ENCODE assay signal across 2 cellular contexts in the genomic region with DNA sequence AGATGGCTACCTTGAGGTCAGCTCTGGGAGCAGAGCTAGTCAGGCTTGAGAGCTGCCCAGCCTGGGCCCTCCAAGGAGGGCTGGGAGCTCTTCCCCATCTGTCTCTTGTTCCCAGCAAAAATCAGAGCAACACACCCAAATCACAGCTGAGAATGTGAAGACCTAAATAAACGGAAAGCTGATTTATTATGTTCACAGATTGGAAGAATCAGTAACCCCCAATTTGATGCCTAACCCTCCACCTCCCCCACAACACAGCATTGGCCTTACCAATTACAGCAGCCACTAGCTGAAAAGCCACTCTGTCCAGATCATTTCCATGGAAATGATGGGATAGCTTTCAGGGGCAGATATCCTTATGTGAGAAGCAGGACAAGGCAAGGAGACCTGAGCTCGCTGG.
TF ChIP-seq lines count a peak whose summit lies in the region.

No MANE protein-coding gene starts in this region.

TF ChIP-seq in IMR-90, 13 proteins besides CTCF, POLR2A, EP300 and RAD21:
- TF ChIP-seq NFE2L2 (IDR thresholded peaks at IDR 0.05; ENCODE audit: low read depth, low read length) (no peak), RCOR1 (IDR thresholded peaks at IDR 0.05; ENCODE audit: insufficient replicate concordance, low read length) (no peak), SMC3 (IDR thresholded peaks at IDR 0.05; ENCODE audit: low read depth, low read length) (no peak), CHD1 (IDR thresholded peaks at IDR 0.05; ENCODE audit: low read depth, low read length) (no peak)
- TF ChIP-seq, protein P1, sequence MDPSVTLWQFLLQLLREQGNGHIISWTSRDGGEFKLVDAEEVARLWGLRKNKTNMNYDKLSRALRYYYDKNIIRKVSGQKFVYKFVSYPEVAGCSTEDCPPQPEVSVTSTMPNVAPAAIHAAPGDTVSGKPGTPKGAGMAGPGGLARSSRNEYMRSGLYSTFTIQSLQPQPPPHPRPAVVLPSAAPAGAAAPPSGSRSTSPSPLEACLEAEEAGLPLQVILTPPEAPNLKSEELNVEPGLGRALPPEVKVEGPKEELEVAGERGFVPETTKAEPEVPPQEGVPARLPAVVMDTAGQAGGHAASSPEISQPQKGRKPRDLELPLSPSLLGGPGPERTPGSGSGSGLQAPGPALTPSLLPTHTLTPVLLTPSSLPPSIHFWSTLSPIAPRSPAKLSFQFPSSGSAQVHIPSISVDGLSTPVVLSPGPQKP (IDR thresholded peaks at IDR 0.05; ENCODE audit: borderline replicate concordance, low read depth, low read length), result no peak

TF ChIP-seq in WTC11, 78 proteins besides CTCF, POLR2A, EP300 and RAD21:
- TF ChIP-seq HMGA2 (CRISPR knock-in tag; IDR thresholded peaks at IDR 0.05) (no peak), NR2C2 (CRISPR knock-in tag; IDR thresholded peaks at IDR 0.05) (no peak), RELA (CRISPR knock-in tag; IDR thresholded peaks at IDR 0.05; ENCODE audit: borderline replicate concordance) (no peak), PRRX2 (CRISPR knock-in tag; IDR thresholded peaks at IDR 0.05) (no peak), NFYB (CRISPR knock-in tag; conservative IDR thresholded peaks at IDR 0.05; ENCODE audit: low read depth) (no peak), ZBTB21 (CRISPR knock-in tag; IDR thresholded peaks at IDR 0.05; ENCODE audit: borderline replicate concordance) (no peak), ATF1 (CRISPR knock-in tag; IDR thresholded peaks at IDR 0.05) (no peak), EMX1 (CRISPR knock-in tag; IDR thresholded peaks at IDR 0.05) (no peak)
- TF ChIP-seq, protein P2, sequence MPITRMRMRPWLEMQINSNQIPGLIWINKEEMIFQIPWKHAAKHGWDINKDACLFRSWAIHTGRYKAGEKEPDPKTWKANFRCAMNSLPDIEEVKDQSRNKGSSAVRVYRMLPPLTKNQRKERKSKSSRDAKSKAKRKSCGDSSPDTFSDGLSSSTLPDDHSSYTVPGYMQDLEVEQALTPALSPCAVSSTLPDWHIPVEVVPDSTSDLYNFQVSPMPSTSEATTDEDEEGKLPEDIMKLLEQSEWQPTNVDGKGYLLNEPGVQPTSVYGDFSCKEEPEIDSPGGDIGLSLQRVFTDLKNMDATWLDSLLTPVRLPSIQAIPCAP (CRISPR knock-in tag; IDR thresholded peaks at IDR 0.05), result no peak
- TF ChIP-seq, protein P3, sequence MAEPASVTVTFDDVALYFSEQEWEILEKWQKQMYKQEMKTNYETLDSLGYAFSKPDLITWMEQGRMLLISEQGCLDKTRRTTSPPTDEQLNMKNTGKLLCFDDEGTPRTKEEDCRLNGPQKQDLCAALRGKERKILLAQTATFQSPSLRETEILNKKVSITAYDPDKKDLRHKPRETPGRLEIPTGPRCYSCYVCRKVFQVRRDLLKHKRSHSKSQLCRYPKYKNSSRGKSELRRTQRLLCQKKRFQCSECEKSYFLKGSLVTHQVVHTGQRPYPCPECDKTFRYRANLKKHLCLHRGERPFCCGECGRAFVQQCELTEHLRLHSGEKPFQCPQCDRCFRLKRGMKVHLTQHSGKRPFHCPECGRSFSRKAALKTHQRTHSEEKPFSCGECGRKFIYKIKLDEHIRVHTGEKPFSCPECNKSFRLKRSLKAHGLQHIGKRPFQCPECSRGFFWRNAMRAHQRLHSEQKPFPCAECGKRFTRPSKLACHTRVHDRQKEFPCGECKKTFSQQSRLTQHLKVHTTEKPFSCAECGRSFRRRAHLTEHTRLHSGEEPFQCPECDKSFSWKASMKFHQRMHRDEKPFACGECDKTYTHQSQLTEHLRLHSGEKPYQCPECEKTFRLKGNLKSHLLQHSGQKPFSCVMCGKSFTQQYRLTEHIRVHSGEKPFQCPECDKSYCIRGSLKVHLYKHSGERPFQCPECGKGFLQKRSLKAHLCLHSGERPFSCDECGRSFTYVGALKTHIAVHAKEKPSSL (CRISPR knock-in tag; conservative IDR thresholded peaks at IDR 0.05), result no peak
- TF ChIP-seq, protein P4, sequence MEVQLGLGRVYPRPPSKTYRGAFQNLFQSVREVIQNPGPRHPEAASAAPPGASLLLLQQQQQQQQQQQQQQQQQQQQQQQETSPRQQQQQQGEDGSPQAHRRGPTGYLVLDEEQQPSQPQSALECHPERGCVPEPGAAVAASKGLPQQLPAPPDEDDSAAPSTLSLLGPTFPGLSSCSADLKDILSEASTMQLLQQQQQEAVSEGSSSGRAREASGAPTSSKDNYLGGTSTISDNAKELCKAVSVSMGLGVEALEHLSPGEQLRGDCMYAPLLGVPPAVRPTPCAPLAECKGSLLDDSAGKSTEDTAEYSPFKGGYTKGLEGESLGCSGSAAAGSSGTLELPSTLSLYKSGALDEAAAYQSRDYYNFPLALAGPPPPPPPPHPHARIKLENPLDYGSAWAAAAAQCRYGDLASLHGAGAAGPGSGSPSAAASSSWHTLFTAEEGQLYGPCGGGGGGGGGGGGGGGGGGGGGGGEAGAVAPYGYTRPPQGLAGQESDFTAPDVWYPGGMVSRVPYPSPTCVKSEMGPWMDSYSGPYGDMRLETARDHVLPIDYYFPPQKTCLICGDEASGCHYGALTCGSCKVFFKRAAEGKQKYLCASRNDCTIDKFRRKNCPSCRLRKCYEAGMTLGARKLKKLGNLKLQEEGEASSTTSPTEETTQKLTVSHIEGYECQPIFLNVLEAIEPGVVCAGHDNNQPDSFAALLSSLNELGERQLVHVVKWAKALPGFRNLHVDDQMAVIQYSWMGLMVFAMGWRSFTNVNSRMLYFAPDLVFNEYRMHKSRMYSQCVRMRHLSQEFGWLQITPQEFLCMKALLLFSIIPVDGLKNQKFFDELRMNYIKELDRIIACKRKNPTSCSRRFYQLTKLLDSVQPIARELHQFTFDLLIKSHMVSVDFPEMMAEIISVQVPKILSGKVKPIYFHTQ (CRISPR knock-in tag; IDR thresholded peaks at IDR 0.05), result no peak
- TF ChIP-seq, protein P5, sequence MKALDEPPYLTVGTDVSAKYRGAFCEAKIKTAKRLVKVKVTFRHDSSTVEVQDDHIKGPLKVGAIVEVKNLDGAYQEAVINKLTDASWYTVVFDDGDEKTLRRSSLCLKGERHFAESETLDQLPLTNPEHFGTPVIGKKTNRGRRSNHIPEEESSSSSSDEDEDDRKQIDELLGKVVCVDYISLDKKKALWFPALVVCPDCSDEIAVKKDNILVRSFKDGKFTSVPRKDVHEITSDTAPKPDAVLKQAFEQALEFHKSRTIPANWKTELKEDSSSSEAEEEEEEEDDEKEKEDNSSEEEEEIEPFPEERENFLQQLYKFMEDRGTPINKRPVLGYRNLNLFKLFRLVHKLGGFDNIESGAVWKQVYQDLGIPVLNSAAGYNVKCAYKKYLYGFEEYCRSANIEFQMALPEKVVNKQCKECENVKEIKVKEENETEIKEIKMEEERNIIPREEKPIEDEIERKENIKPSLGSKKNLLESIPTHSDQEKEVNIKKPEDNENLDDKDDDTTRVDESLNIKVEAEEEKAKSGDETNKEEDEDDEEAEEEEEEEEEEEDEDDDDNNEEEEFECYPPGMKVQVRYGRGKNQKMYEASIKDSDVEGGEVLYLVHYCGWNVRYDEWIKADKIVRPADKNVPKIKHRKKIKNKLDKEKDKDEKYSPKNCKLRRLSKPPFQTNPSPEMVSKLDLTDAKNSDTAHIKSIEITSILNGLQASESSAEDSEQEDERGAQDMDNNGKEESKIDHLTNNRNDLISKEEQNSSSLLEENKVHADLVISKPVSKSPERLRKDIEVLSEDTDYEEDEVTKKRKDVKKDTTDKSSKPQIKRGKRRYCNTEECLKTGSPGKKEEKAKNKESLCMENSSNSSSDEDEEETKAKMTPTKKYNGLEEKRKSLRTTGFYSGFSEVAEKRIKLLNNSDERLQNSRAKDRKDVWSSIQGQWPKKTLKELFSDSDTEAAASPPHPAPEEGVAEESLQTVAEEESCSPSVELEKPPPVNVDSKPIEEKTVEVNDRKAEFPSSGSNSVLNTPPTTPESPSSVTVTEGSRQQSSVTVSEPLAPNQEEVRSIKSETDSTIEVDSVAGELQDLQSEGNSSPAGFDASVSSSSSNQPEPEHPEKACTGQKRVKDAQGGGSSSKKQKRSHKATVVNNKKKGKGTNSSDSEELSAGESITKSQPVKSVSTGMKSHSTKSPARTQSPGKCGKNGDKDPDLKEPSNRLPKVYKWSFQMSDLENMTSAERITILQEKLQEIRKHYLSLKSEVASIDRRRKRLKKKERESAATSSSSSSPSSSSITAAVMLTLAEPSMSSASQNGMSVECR (CRISPR knock-in tag; IDR thresholded peaks at IDR 0.05; ENCODE audit: borderline replicate concordance), result no peak
- TF ChIP-seq, protein P6, sequence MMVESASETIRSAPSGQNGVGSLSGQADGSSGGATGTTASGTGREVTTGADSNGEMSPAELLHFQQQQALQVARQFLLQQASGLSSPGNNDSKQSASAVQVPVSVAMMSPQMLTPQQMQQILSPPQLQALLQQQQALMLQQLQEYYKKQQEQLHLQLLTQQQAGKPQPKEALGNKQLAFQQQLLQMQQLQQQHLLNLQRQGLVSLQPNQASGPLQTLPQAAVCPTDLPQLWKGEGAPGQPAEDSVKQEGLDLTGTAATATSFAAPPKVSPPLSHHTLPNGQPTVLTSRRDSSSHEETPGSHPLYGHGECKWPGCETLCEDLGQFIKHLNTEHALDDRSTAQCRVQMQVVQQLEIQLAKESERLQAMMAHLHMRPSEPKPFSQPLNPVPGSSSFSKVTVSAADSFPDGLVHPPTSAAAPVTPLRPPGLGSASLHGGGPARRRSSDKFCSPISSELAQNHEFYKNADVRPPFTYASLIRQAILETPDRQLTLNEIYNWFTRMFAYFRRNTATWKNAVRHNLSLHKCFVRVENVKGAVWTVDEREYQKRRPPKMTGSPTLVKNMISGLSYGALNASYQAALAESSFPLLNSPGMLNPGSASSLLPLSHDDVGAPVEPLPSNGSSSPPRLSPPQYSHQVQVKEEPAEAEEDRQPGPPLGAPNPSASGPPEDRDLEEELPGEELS (CRISPR knock-in tag; IDR thresholded peaks at IDR 0.05), result no peak
- TF ChIP-seq, protein P7, sequence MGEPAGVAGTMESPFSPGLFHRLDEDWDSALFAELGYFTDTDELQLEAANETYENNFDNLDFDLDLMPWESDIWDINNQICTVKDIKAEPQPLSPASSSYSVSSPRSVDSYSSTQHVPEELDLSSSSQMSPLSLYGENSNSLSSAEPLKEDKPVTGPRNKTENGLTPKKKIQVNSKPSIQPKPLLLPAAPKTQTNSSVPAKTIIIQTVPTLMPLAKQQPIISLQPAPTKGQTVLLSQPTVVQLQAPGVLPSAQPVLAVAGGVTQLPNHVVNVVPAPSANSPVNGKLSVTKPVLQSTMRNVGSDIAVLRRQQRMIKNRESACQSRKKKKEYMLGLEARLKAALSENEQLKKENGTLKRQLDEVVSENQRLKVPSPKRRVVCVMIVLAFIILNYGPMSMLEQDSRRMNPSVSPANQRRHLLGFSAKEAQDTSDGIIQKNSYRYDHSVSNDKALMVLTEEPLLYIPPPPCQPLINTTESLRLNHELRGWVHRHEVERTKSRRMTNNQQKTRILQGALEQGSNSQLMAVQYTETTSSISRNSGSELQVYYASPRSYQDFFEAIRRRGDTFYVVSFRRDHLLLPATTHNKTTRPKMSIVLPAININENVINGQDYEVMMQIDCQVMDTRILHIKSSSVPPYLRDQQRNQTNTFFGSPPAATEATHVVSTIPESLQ (CRISPR knock-in tag; IDR thresholded peaks at IDR 0.05), result no peak
